23 cellular contexts compared by ENCODE assay signal in the genomic region with DNA sequence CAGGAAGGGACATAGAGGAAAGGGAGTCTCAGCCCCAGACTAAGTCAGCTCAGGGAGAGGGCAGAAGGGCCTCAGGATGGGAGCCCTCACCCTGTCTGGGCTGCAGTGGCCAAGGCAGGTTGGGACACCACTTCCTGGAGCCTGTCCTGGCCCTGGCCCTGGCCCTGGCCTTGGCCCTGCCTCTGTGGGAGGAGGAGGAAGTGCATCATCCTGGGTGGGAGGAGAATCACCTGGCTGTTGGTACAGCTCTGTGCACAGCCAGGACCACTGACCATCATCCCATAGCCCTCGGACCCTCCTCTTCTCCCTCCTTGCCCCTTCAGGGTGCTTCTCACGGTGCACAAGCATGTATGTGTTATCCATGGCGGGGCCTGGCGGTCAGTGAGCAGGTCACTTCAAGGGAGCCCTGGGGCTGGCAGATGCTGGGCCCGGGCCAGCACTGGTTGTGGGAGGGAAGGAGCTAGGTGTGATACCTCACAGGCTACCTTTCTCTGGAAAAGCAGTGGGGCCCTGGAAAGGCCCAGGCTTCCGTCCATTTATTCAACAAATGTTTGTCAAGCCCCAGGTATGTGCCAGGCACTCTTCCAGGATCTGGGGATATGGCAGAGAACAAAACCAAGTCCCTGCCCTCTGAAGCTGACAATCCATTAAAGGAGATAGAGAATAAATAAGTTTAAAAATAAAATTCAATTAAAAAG. TPM values are rescaled to one million over a fixed set of nuclear protein-coding genes. Genes with fewer than 3 reads are reported as not detected.
DNase-seq lines count a peak whose midpoint lies in the region; ATAC-seq, FAIRE-seq and TF ChIP-seq lines count a peak whose summit lies in the region.
"Had no signal": no experiment of that assay in that cellular context is flagged by ENCODE, and none has a peak within 500 bp of the region (broad histone marks: within the 10 kb centered on the region; RNA-seq: fewer than 3 reads in every experiment).

No MANE protein-coding gene starts in this region.

- ATAC-seq in pancreas = peak in 3 of 4 donors; percentile 35 to 59 (median 43)
- ATAC-seq: Panc1, sciatic nerve had no signal

- no peak for FAIRE-seq in pancreas (lab: Jason Lieb, UNC)
- FAIRE-seq in frontal cortex (lab: Jason Lieb, UNC) = no peak

- DNase-seq in DMS53 (lab: John Stamatoyannopoulos, UW) (peak; percentile 11), DMS53 treated with DMSO at 0.1 percent for 48 hours (lab: John Stamatoyannopoulos, UW; ENCODE audit: unreplicated experiment) (no peak), dorsolateral prefrontal cortex (no peak), pancreas (peak in 1 of 6 donors; percentile 58), A673 (ENCODE audit: low spot score) (no peak), frontal cortex (ENCODE audit: low spot score in 2 of 2) (no peak)
- DNase-seq: 8988T; activated B cell treated with CpG ODN at 0.5 μM for 24 hours; activated CD4-positive, alpha-beta memory T cell treated with anti-CD3 and anti-CD28 coated beads for 36 hours; activated naive CD4-positive, alpha-beta T cell treated with Interleukin-2 at 50 U/mL for 16 hours; activated T-cell treated with anti-CD3 and anti-CD28 coated beads, Interleukin-2, amount 50 U/mL, for 24 hours; amniotic stem cell; dermis blood vessel endothelial cell; NCI-H1417; NCI-H2107; NCI-H510A treated with DMSO at 0.1 percent for 48 hours; NK-92 treated with Interleukin-12 subunit alpha and Interleukin-12 subunit beta, amount 100 ng/mL, for 24 hours; uterus had no signal

- H3K27me3 ChIP-seq in dorsolateral prefrontal cortex (no peaks in the 10 kb centered on the region), pancreas (no peaks in the 10 kb centered on the region), A673 (replicated peaks; ENCODE audit: insufficient read depth, low read depth, low read length, poor library complexity) (no peaks in the 10 kb centered on the region)
- H3K27me3 ChIP-seq: SJSA1, suprapubic skin, uterus had no signal

- intact Hi-C loops in dorsolateral prefrontal cortex (cut with DNase I) = no loop called here
- intact Hi-C loops in pancreas (cut with DNase I) = loop anchor here in 1 of 3 donors (5.0 kb wide), 1 partner anchor 124 kb away; no protein-coding TSS in a partner anchor
- intact Hi-C loops in A673 (cut with micrococcal nuclease; ENCODE audit: unreplicated experiment) = no loop called here

- CTCF ChIA-PET in A673 (lab: Charles Lee) = no interaction called here

- POLR2A ChIA-PET in A673 (lab: Charles Lee; ENCODE audit: low non-redundant PET) = no interaction called here

- no peaks in the 10 kb centered on the region for H3K36me3 ChIP-seq in pancreas
- no peaks in the 10 kb centered on the region for H3K36me3 ChIP-seq in A673 (ENCODE audit: insufficient read depth, low read length, poor library complexity, severe bottlenecking)
- H3K36me3 ChIP-seq: HAP-1, SJSA1, suprapubic skin, uterus had no signal

- no TSS peak for BruUV-seq in A673 (replicated peaks; lab: Mats Ljungman, UMichigan)

- H3K9me3 ChIP-seq in pancreas (no peaks in the 10 kb centered on the region), A673 (ENCODE audit: low read depth, low read length, poor library complexity, severe bottlenecking) (no peaks in the 10 kb centered on the region)
- H3K9me3 ChIP-seq: HAP-1, SJSA1, suprapubic skin, uterus had no signal

- H3K27ac ChIP-seq in dorsolateral prefrontal cortex = peak overlapping the region in 31 of 59 donors; percentile 5 to 84 (median 48)
- H3K27ac ChIP-seq in pancreas = no peak overlapping the region
- H3K27ac ChIP-seq in A673 (ENCODE audit: low read depth, low read length, poor library complexity, severe bottlenecking) = no peak overlapping the region
- H3K27ac ChIP-seq: SJSA1, suprapubic skin, uterus had no signal

- 68 to 80% methylated on average over 6 of the region's 6 CpGs for WGBS in pancreas, 2 donors

- no peak for TF ChIP-seq CTCF in dorsolateral prefrontal cortex (IDR thresholded peaks at IDR 0.05 in 54 of 56, conservative IDR thresholded peaks at IDR 0.05 in 2 of 56; ENCODE audit: low read depth in 1 of 56, partially characterized antibody in 56 of 56)
- no peak for TF ChIP-seq CTCF in pancreas (IDR thresholded peaks at IDR 0.05)
- TF ChIP-seq CTCF in A673 (conservative IDR thresholded peaks at IDR 0.05; ENCODE audit: low read depth, low read length) = no peak

- H3K4me1 ChIP-seq in pancreas = peaks cover 0 to 11% (median 10%) of the 10 kb centered on the region in 3 donors
- no peaks in the 10 kb centered on the region for H3K4me1 ChIP-seq in A673 (ENCODE audit: insufficient read depth, low read length, poor library complexity, severe bottlenecking)
- H3K4me1 ChIP-seq: HAP-1, suprapubic skin, uterus had no signal

- H3K4me3 ChIP-seq in dorsolateral prefrontal cortex (no peak overlapping the region), pancreas (no peak overlapping the region), A673 (ENCODE audit: low read depth, low read length, poor library complexity, severe bottlenecking) (no peak overlapping the region)
- H3K4me3 ChIP-seq: HAP-1, SJSA1, suprapubic skin, uterus had no signal

RNA-seq across cellular contexts. Expression of a gene that starts 8.2 kb away (rescaled TPM):
- total RNA-seq in dorsolateral prefrontal cortex (100 to 1,000 TPM in 17 of 120 experiments, 10 to 100 TPM in 103; 53.0 to 121 (median 85.4) TPM), pancreas (10 to 100 TPM; 41.2 to 57.3 (median 49.3) TPM), A673 (2021) (64.9 and 67.4 TPM in 2 replicates), frontal cortex (66.0 TPM)
- 10 to 100 TPM; 26.1 to 39.3 TPM for polyA plus RNA-seq in pancreas

RNA-seq across cellular contexts. Expression of a gene that starts 23.3 kb away (rescaled TPM):
- 10 to 100 TPM in 114 of 120 experiments, 1 to 10 TPM in 6; 8.8 to 30.0 (median 15.2) TPM for total RNA-seq in dorsolateral prefrontal cortex
- 10 to 100 TPM; 17.2 to 36.5 (median 21.6) TPM for total RNA-seq in pancreas
- 100 to 1,000 TPM in 1 of 2 donors, 10 to 100 TPM in 1; 83.0 to 150 TPM for polyA plus RNA-seq in pancreas
- total RNA-seq in A673 (2021) = 3.7 and 4.5 TPM in 2 replicates
- 6.9 TPM for total RNA-seq in frontal cortex

RNA-seq across cellular contexts. Expression of a gene that starts 23.4 kb away (rescaled TPM):
- total RNA-seq in dorsolateral prefrontal cortex (100 to 1,000 TPM in 1 of 120 experiments, 10 to 100 TPM in 119; 43.7 to 103 (median 67.5) TPM), pancreas (10 to 100 TPM; 13.5 to 27.6 (median 18.3) TPM), A673 (2021) (31.0 and 31.5 TPM in 2 replicates), frontal cortex (25.3 TPM)
- polyA plus RNA-seq in pancreas = 10 to 100 TPM; 21.8 to 24.3 TPM

RNA-seq across cellular contexts. Expression of a gene that starts 53.5 kb away (rescaled TPM):
- 1 to 10 TPM in 1 of 120 experiments, under 1 TPM in 12, not detected in 107; 0.22 to 1.6 (median 0.32) TPM for total RNA-seq in dorsolateral prefrontal cortex
- total RNA-seq in pancreas = not detected
- 1 to 10 TPM; 3.9 to 4.0 TPM for polyA plus RNA-seq in pancreas
- total RNA-seq in A673 (2021) = 0.28 TPM in 1 of 2 replicates, not detected in the other
- not detected for total RNA-seq in frontal cortex
- total RNA-seq: activated B cell treated with CpG ODN at 0.5 μM for 24 hours; activated CD4-positive, alpha-beta memory T cell treated with anti-CD3 and anti-CD28 coated beads for 36 hours; sciatic nerve; uterus had no signal

RNA-seq across cellular contexts. Expression of a gene that starts 57.8 kb away (rescaled TPM):
- total RNA-seq in dorsolateral prefrontal cortex = 10 to 100 TPM; 10.6 to 25.4 (median 17.0) TPM
- 10 to 100 TPM; 22.4 to 46.7 (median 31.4) TPM for total RNA-seq in pancreas
- 10 to 100 TPM; 35.9 to 38.1 TPM for polyA plus RNA-seq in pancreas
- total RNA-seq in A673 (2021) = 15.2 and 16.6 TPM in 2 replicates
- 9.4 TPM for total RNA-seq in frontal cortex

Comparison
In these comparisons a context has a peak if more than half of its experiments do, and no peak if none do; other contexts are left out.
1. H3K27ac ChIP-seq: peak in dorsolateral prefrontal cortex (31 of 59); none in pancreas (0 of 4) and A673 (single experiment).